Comparison of ENCODE assay signal across 10 cellular contexts in genomic region chr17:77426676-77427386, GRCh38.
DNase-seq lines count a peak whose midpoint lies in the region; TF ChIP-seq lines count a peak whose summit lies in the region.
"Had no signal": no experiment of that assay in that cellular context is flagged by ENCODE, and none has a peak within 500 bp of the region (broad histone marks: within the 10 kb centered on the region; RNA-seq: fewer than 3 reads in every experiment).

No MANE protein-coding gene starts in this region.

- H3K27ac Mint-ChIP-seq in activated CD4-positive, alpha-beta T cell treated with anti-CD3 and anti-CD28 coated beads, Interleukin-2, amount 10 ng/mL, durations not matched to agents 7 days and 5 days, result peak overlapping the region; percentile 80
- peak overlapping the region; percentile 79 for H3K27ac Mint-ChIP-seq in type B pancreatic cell

- peak overlapping the region; percentile 83 for H3K9ac ChIP-seq in muscle layer of colon (ENCODE audit: low read length)

- POLR2A ChIA-PET in activated CD4-positive, alpha-beta T cell treated with anti-CD3 and anti-CD28 coated beads, Interleukin-2, amount 10 ng/mL, durations not matched to agents 7 days and 5 days (lab: Charles Lee), result no interaction called here

- peaks cover 84% of the 10 kb centered on the region for H3K4me1 Mint-ChIP-seq in activated CD4-positive, alpha-beta T cell treated with anti-CD3 and anti-CD28 coated beads, Interleukin-2, amount 10 ng/mL, durations not matched to agents 7 days and 5 days
- peaks cover 57% of the 10 kb centered on the region for H3K4me1 Mint-ChIP-seq in type B pancreatic cell (ENCODE audit: unreplicated experiment)

- H3K4me1 ChIP-seq in breast epithelium (peaks cover 66 to 68% of the 10 kb centered on the region in 2 donors), muscle layer of colon (ENCODE audit: insufficient read depth, low read length) (peaks cover 94% of the 10 kb centered on the region)

- H3K36me3 Mint-ChIP-seq in activated CD4-positive, alpha-beta T cell treated with anti-CD3 and anti-CD28 coated beads, Interleukin-2, amount 10 ng/mL, durations not matched to agents 7 days and 5 days (ENCODE audit: low read depth), result peaks cover 15% of the 10 kb centered on the region
- H3K36me3 Mint-ChIP-seq in type B pancreatic cell, result no peaks in the 10 kb centered on the region

- H3K4me3 ChIP-seq in breast epithelium, result no peak overlapping the region
- H3K4me3 ChIP-seq in muscle layer of colon (ENCODE audit: low read depth in 1 of 2, low read length in 2 of 2), result peak overlapping the region; percentile 4 to 8

- H3K9me3 ChIP-seq in breast epithelium (no peaks in the 10 kb centered on the region), muscle layer of colon (ENCODE audit: low read length) (no peaks in the 10 kb centered on the region)

- no peak for DNase-seq in activated CD4-positive, alpha-beta T cell treated with anti-CD3 and anti-CD28 coated beads, Interleukin-2, amount 10 ng/mL, durations not matched to agents 7 days and 5 days
- no peak for DNase-seq in activated CD4-positive, alpha-beta T cell treated with anti-CD3 and anti-CD28 coated beads, Interleukin-2, amount 50 U/mL, for 4 hours
- DNase-seq in breast epithelium (ENCODE audit: low spot score in 2 of 2), result no peak
- no peak for DNase-seq in type B pancreatic cell (ENCODE audit: extremely low spot score, unreplicated experiment)
- no peak for DNase-seq in activated CD8-positive, alpha-beta memory T cell treated with anti-CD3 and anti-CD28 coated beads for 24 hours
- no peak for DNase-seq in LoVo (ENCODE audit: low spot score)
- DNase-seq in stimulated activated CD8-positive, alpha-beta memory T cell treated with anti-CD3 and anti-CD28 coated beads, Interleukin-4, amount 100 ng/mL, for 48 hours, result no peak
- DNase-seq: activated effector memory CD4-positive, alpha-beta T cell treated with Interleukin-2 at 50 U/mL for 16 hours; NCI-H748 treated with DMSO at 0.1 percent for 48 hours had no signal

- H3K9me3 Mint-ChIP-seq in activated CD4-positive, alpha-beta T cell treated with anti-CD3 and anti-CD28 coated beads, Interleukin-2, amount 10 ng/mL, durations not matched to agents 7 days and 5 days, result no peaks in the 10 kb centered on the region
- H3K9me3 Mint-ChIP-seq in type B pancreatic cell, result no peaks in the 10 kb centered on the region

- H3K27me3 Mint-ChIP-seq in activated CD4-positive, alpha-beta T cell treated with anti-CD3 and anti-CD28 coated beads, Interleukin-2, amount 10 ng/mL, durations not matched to agents 7 days and 5 days, result no peaks in the 10 kb centered on the region
- no peaks in the 10 kb centered on the region for H3K27me3 Mint-ChIP-seq in type B pancreatic cell

- peak overlapping the region; percentile 6 for H3K4me3 Mint-ChIP-seq in activated CD4-positive, alpha-beta T cell treated with anti-CD3 and anti-CD28 coated beads, Interleukin-2, amount 10 ng/mL, durations not matched to agents 7 days and 5 days
- no peak overlapping the region for H3K4me3 Mint-ChIP-seq in type B pancreatic cell

- no peak for TF ChIP-seq CTCF in breast epithelium (IDR thresholded peaks at IDR 0.05)
- TF ChIP-seq CTCF in type B pancreatic cell (conservative IDR thresholded peaks at IDR 0.05), result no peak

- H3K27ac ChIP-seq in breast epithelium (peak overlapping the region; percentile 94 to 96), muscle layer of colon (ENCODE audit: low read depth, low read length) (peak overlapping the region; percentile 96)

- intact Hi-C loops in breast epithelium (cut with DNase I; ENCODE audit: low total_unique reads), result loop anchor here (10.0 kb wide), 1 partner anchor 102 kb away; no protein-coding TSS in a partner anchor

- CTCF ChIA-PET in activated CD4-positive, alpha-beta T cell treated with anti-CD3 and anti-CD28 coated beads, Interleukin-2, amount 10 ng/mL, durations not matched to agents 7 days and 5 days (lab: Charles Lee), result interaction anchor here (0.7 to 2.3 kb wide), 11 partner anchors 11 to 96 kb away, joined by 3 to 7 read pairs (median 3); no protein-coding TSS in a partner anchor

- H3K36me3 ChIP-seq in breast epithelium (no peaks in the 10 kb centered on the region), muscle layer of colon (ENCODE audit: insufficient read depth, low read length) (no peaks in the 10 kb centered on the region)

- no peak for TF ChIP-seq POLR2A in breast epithelium (IDR thresholded peaks at IDR 0.05)

- H3K27me3 ChIP-seq in breast epithelium, result no peaks in the 10 kb centered on the region
- H3K27me3 ChIP-seq in muscle layer of colon (ENCODE audit: control insufficient read depth in 1 of 2, insufficient read depth in 2 of 2, low read length in 2 of 2), result no peaks in the 10 kb centered on the region

Comparison
In these comparisons a context has a peak if more than half of its experiments do, and no peak if none do; other contexts are left out.
1. H3K4me3 ChIP-seq: peak in muscle layer of colon (2 of 2); none in breast epithelium (0 of 3).